ENCODE assay signal across 1 cellular context in genomic region chr6:148027201-148027600, GRCh38.
TF ChIP-seq lines count a peak whose summit lies in the region.

No MANE protein-coding gene starts in this region.

TF ChIP-seq in GM23338, 12 proteins besides CTCF, POLR2A, EP300 and RAD21 (continued from another document):
- no peak for TF ChIP-seq ZNF462 (CRISPR knock-in tag; IDR thresholded peaks at IDR 0.05)
